27 cellular contexts compared by ENCODE assay signal in the genomic region with DNA sequence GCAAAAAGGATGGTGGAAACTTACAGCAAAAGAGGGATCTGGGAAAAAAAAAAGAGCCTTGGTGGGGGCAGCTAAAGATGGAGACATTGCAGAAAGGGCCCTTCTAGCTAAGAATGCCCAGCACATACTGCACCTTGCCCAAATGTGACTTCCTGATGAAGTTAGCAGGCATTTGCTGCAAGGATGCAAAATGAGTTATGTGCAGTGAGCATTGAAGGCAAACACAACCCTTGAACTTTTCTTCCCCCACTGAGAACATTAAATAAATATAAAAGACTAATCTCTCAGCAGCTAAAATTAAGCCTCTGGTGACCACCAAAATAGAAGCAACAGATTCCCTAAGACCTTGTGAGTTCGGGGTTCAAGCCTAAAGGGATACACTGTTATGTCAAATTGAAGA.
"Had no signal": no experiment of that assay in that cellular context is flagged by ENCODE, and none has a peak within 500 bp of the region (broad histone marks: within the 10 kb centered on the region; RNA-seq: fewer than 3 reads in every experiment).

No MANE protein-coding gene starts in this region.

- ATAC-seq: left colon; lower lobe of right lung; naive thymus-derived CD8-positive, alpha-beta T cell; sciatic nerve; stimulated activated naive B cell treated with anti-CD40 and anti-IgM and Interleukin-4, amounts not matched to agents 10 μg/mL and 1 μg/mL and 100 μg/mL, for 72 hours; stimulated activated naive CD8-positive, alpha-beta T cell treated with anti-CD3 and anti-CD28 coated beads, Interleukin-15, Interleukin-2, amounts not matched to agents 100 U/mL and 50 U/mL, for 24 hours had no signal

- H3K27ac Mint-ChIP-seq: immature natural killer cell; stimulated activated naive B cell treated with anti-CD40 and anti-IgM and Interleukin-4, amounts not matched to agents 10 μg/mL and 1 μg/mL and 100 μg/mL, for 72 hours had no signal

- H3K27ac ChIP-seq: lower lobe of right lung, ovary, right atrium auricular region, skin epidermis, stomach, testis, thyroid gland, transverse colon, upper lobe of left lung, vagina had no signal

- H3K36me3 ChIP-seq: lower lobe of right lung, ovary, right atrium auricular region, stomach, thyroid gland, transverse colon, upper lobe of left lung, vagina had no signal

- H3K27me3 Mint-ChIP-seq: progenitor cell of endocrine pancreas had no signal

- H3K4me1 ChIP-seq: lower lobe of right lung, testis had no signal

- FAIRE-seq: islet of Langerhans, kidney had no signal

- H3K27me3 ChIP-seq: ovary, right atrium auricular region, stomach, testis, thyroid gland, transverse colon, upper lobe of left lung, vagina had no signal

- H3K9me3 Mint-ChIP-seq: immature natural killer cell; nephron; stimulated activated naive B cell treated with anti-CD40 and anti-IgM and Interleukin-4, amounts not matched to agents 10 μg/mL and 1 μg/mL and 100 μg/mL, for 72 hours had no signal

- H3K36me3 Mint-ChIP-seq: naive thymus-derived CD8-positive, alpha-beta T cell; stimulated activated naive B cell treated with anti-CD40 and anti-IgM and Interleukin-4, amounts not matched to agents 10 μg/mL and 1 μg/mL and 100 μg/mL, for 72 hours had no signal

- H3K4me1 Mint-ChIP-seq: naive thymus-derived CD8-positive, alpha-beta T cell; stimulated activated naive B cell treated with anti-CD40 and anti-IgM and Interleukin-4, amounts not matched to agents 10 μg/mL and 1 μg/mL and 100 μg/mL, for 72 hours had no signal

- H3K9me3 ChIP-seq: lower lobe of right lung, ovary, right atrium auricular region, stomach, testis, thyroid gland, transverse colon, upper lobe of left lung, vagina had no signal

- H3K4me3 Mint-ChIP-seq: immature natural killer cell; naive thymus-derived CD8-positive, alpha-beta T cell; nephron; stimulated activated naive B cell treated with anti-CD40 and anti-IgM and Interleukin-4, amounts not matched to agents 10 μg/mL and 1 μg/mL and 100 μg/mL, for 72 hours had no signal

- H3K4me3 ChIP-seq: lower lobe of right lung, ovary, right atrium auricular region, skin epidermis, stomach, testis, thyroid gland, transverse colon, upper lobe of left lung, vagina had no signal

- DNase-seq: hypothalamus; immature natural killer cell; kidney; left colon; lower lobe of right lung; mammary epithelial cell; mesenchymal stem cell; naive thymus-derived CD8-positive, alpha-beta T cell; ovary; stimulated activated CD4-positive, alpha-beta T cell treated with anti-CD3 and anti-CD28 coated beads, Interleukin-12 subunit alpha, Interleukin-12 subunit beta, amount 100 ng/mL, for 4 hours; stimulated activated CD4-positive, alpha-beta T cell treated with anti-CD3 and anti-CD28 coated beads, Interleukin-15, amount 100 ng/mL, for 24 hours; stimulated activated CD4-positive, alpha-beta T cell treated with anti-CD3 and anti-CD28 coated beads, Interleukin-2, amount 100 ng/mL, for 24 hours; stimulated activated CD4-positive, alpha-beta T cell treated with anti-CD3 and anti-CD28 coated beads, Interleukin-4, amount 100 ng/mL, for 1 hour; stimulated activated naive B cell treated with anti-CD40 and anti-IgM and Interleukin-4, amounts not matched to agents 10 μg/mL and 1 μg/mL and 100 μg/mL, for 72 hours; stimulated activated naive CD8-positive, alpha-beta T cell treated with anti-CD3 and anti-CD28 coated beads, Interleukin-15, Interleukin-2, amounts not matched to agents 100 U/mL and 50 U/mL, for 24 hours; stomach; testis; thyroid gland; transverse colon; upper lobe of left lung had no signal
